ENCODE assay signal across 20 cellular contexts in the genomic region with DNA sequence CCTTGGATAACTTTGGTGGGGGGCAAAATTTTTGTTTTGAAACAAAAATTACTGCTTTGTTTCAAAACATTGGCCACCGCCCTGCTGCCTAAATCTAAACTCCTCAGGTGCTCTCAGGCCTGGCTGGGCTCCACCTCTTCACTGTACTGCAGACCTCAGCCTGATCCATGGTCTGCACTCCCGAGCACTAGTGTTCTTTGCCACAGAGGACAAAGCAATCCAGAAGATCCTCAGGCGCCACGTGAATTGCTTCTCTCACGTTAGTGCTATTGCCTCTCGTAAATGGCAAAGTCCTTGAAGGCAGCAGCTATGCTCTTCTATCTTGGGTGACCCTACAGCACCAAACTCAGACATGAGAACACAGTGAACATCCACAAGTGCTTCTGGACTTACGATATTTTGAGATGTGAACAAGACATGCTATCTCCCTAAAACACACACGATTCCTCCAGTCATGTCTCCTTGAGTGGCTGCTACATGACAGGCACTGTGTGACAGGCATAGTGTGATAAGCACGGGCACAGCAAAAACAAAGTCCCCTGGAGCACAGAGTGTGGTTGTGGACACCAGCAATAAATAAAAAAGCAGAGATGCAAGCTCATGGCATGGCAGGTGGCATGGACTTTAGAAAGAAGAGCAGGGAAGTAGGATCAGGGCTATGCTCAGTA.
"Had no signal": no experiment of that assay in that cellular context is flagged by ENCODE, and none has a peak within 500 bp of the region (broad histone marks: within the 10 kb centered on the region; RNA-seq: fewer than 3 reads in every experiment).

No MANE protein-coding gene starts in this region.

- H3K4me3 ChIP-seq: MG63, SJCRH30 had no signal

- FAIRE-seq: RCC 7860 had no signal

- DNase-seq: Karpas-422, KG1, MG63, NCI-H1092, NCI-H1105 treated with DMSO at 0.1 percent for 48 hours, NCI-H1417 treated with DMSO at 0.1 percent for 48 hours, NCI-H146, NCI-H1694 treated with DMSO at 0.1 percent for 48 hours, NCI-H1930, NCI-H2081, NCI-H2107, NCI-H2227 treated with DMSO at 0.1 percent for 48 hours, NCI-H524, NCI-H526 treated with DMSO at 0.1 percent for 48 hours, NCI-H748 treated with DMSO at 0.1 percent for 48 hours, RPMI8226, SHP77 treated with DMSO at 0.1 percent for 48 hours, SJCRH30 had no signal

- H3K9me3 ChIP-seq: MG63, SJCRH30 had no signal

- ATAC-seq: SK-N-SH treated with all-trans-retinoic acid at 6 μM for 48 hours had no signal

- H3K36me3 ChIP-seq: MG63, SJCRH30 had no signal

- H3K27me3 ChIP-seq: MG63 had no signal

- H3K27ac ChIP-seq: SJCRH30 had no signal
